In genomic region chr2:11963966-11964365, GRCh38 we compare ENCODE assay signal across 19 cellular contexts.
"Had no signal": no experiment of that assay in that cellular context is flagged by ENCODE, and none has a peak within 500 bp of the region (broad histone marks: within the 10 kb centered on the region; RNA-seq: fewer than 3 reads in every experiment).

No MANE protein-coding gene starts in this region.

- H3K27ac Mint-ChIP-seq: activated CD4-positive, alpha-beta T cell treated with anti-CD3 and anti-CD28 coated beads, Interleukin-2, amount 10 ng/mL, durations not matched to agents 24 days and 14 days; activated CD8-positive, alpha-beta T cell treated with anti-CD3 and anti-CD28 coated beads, Interleukin-2, amount 10 ng/mL, durations not matched to agents 7 days and 5 days; activated naive CD8-positive, alpha-beta T cell treated with anti-CD3 and anti-CD28 coated beads, Interleukin-2, amount 10 ng/mL, durations not matched to agents 7 days and 5 days; activated T-cell treated with anti-CD3 and anti-CD28 coated beads, Interleukin-2, amount 50 U/mL, for 24 hours; activated T-helper 2 cell treated with anti-CD3 and anti-CD28 coated beads, Interferon-gamma antibody, Interleukin-2, Interleukin-4, amounts not matched to agents 10 μg/mL and 5 μg/mL and 100 μg/mL, durations not matched to agents 14 hours and 24 hours and 36 hours; endodermal cell; stimulated activated naive B cell treated with anti-CD40 and anti-IgM and Interleukin-4, amounts not matched to agents 10 μg/mL and 1 μg/mL and 100 μg/mL, for 72 hours had no signal

- H3K9me3 ChIP-seq: body of pancreas, left lung, upper lobe of right lung had no signal

- ATAC-seq: activated CD8-positive, alpha-beta T cell treated with anti-CD3 and anti-CD28 coated beads, Interleukin-2, amount 10 ng/mL, durations not matched to agents 7 days and 5 days; body of pancreas; left lung; stimulated activated naive B cell treated with anti-CD40 and anti-IgM and Interleukin-4, amounts not matched to agents 10 μg/mL and 1 μg/mL and 100 μg/mL, for 72 hours; upper lobe of right lung had no signal

- H3K36me3 Mint-ChIP-seq: activated naive CD8-positive, alpha-beta T cell treated with anti-CD3 and anti-CD28 coated beads, Interleukin-2, amount 10 ng/mL, durations not matched to agents 7 days and 5 days; stimulated activated naive B cell treated with anti-CD40 and anti-IgM and Interleukin-4, amounts not matched to agents 10 μg/mL and 1 μg/mL and 100 μg/mL, for 72 hours had no signal

- H3K27ac ChIP-seq: body of pancreas, left lung, upper lobe of right lung had no signal

- H3K4me3 Mint-ChIP-seq: activated CD4-positive, alpha-beta T cell treated with anti-CD3 and anti-CD28 coated beads, Interleukin-2, amount 10 ng/mL, durations not matched to agents 24 days and 14 days; activated CD8-positive, alpha-beta T cell treated with anti-CD3 and anti-CD28 coated beads, Interleukin-2, amount 10 ng/mL, durations not matched to agents 7 days and 5 days; activated naive CD8-positive, alpha-beta T cell treated with anti-CD3 and anti-CD28 coated beads, Interleukin-2, amount 10 ng/mL, durations not matched to agents 7 days and 5 days; activated T-cell treated with anti-CD3 and anti-CD28 coated beads, Interleukin-2, amount 50 U/mL, for 24 hours; endodermal cell; nephron progenitor cell; stimulated activated naive B cell treated with anti-CD40 and anti-IgM and Interleukin-4, amounts not matched to agents 10 μg/mL and 1 μg/mL and 100 μg/mL, for 72 hours had no signal

- H3K4me1 ChIP-seq: body of pancreas, left lung, upper lobe of right lung had no signal

- DNase-seq: activated CD4-positive, alpha-beta T cell treated with anti-CD3 and anti-CD28 coated beads, Interleukin-2, amount 10 ng/mL, durations not matched to agents 24 days and 14 days; activated CD8-positive, alpha-beta T cell treated with anti-CD3 and anti-CD28 coated beads, Interleukin-2, amount 10 ng/mL, durations not matched to agents 7 days and 5 days; activated naive CD4-positive, alpha-beta T cell treated with Interleukin-2 at 50 U/mL for 16 hours; activated naive CD8-positive, alpha-beta T cell treated with anti-CD3 and anti-CD28 coated beads, Interleukin-2, amount 10 ng/mL, durations not matched to agents 7 days and 5 days; activated T-cell treated with anti-CD3 and anti-CD28 coated beads, Interleukin-2, amount 50 U/mL, for 24 hours; body of pancreas; central memory CD4-positive, alpha-beta T cell; endodermal cell; hypothalamus; islet precursor cell; left lung; midbrain; nephron progenitor cell; nucleus accumbens; posterior cingulate gyrus; retina; stimulated activated naive B cell treated with anti-CD40 and anti-IgM and Interleukin-4, amounts not matched to agents 10 μg/mL and 1 μg/mL and 100 μg/mL, for 72 hours; upper lobe of right lung had no signal

- H3K36me3 ChIP-seq: left lung, upper lobe of right lung had no signal

- H3K27me3 Mint-ChIP-seq: activated T-cell treated with anti-CD3 and anti-CD28 coated beads, Interleukin-2, amount 50 U/mL, for 24 hours; stimulated activated naive B cell treated with anti-CD40 and anti-IgM and Interleukin-4, amounts not matched to agents 10 μg/mL and 1 μg/mL and 100 μg/mL, for 72 hours had no signal

- H3K9me3 Mint-ChIP-seq: activated CD4-positive, alpha-beta T cell treated with anti-CD3 and anti-CD28 coated beads, Interleukin-2, amount 10 ng/mL, durations not matched to agents 24 days and 14 days; activated T-cell treated with anti-CD3 and anti-CD28 coated beads, Interleukin-2, amount 50 U/mL, for 24 hours; activated T-helper 2 cell treated with anti-CD3 and anti-CD28 coated beads, Interferon-gamma antibody, Interleukin-2, Interleukin-4, amounts not matched to agents 10 μg/mL and 5 μg/mL and 100 μg/mL, durations not matched to agents 14 hours and 24 hours and 36 hours; endodermal cell; stimulated activated naive B cell treated with anti-CD40 and anti-IgM and Interleukin-4, amounts not matched to agents 10 μg/mL and 1 μg/mL and 100 μg/mL, for 72 hours had no signal

- H3K4me3 ChIP-seq: body of pancreas, left lung, upper lobe of right lung had no signal

- H3K4me1 Mint-ChIP-seq: activated CD4-positive, alpha-beta T cell treated with anti-CD3 and anti-CD28 coated beads, Interleukin-2, amount 10 ng/mL, durations not matched to agents 24 days and 14 days had no signal

- H3K27me3 ChIP-seq: body of pancreas, left lung, upper lobe of right lung had no signal
